Comparison of ENCODE assay signal across 26 cellular contexts in genomic region chr1:27878787-27879335, GRCh38. TPM values are rescaled to one million over a fixed set of nuclear protein-coding genes. Genes with fewer than 3 reads are reported as not detected.
DNase-seq lines count a peak whose midpoint lies in the region; ATAC-seq and TF ChIP-seq lines count a peak whose summit lies in the region.
"Had no signal": no experiment of that assay in that cellular context is flagged by ENCODE, and none has a peak within 500 bp of the region (broad histone marks: within the 10 kb centered on the region; RNA-seq: fewer than 3 reads in every experiment).

No MANE protein-coding gene starts in this region.

- no peaks in the 10 kb centered on the region for H3K9me2 ChIP-seq in OCI-LY7 (ENCODE audit: insufficient read depth, low read length)

- no peaks in the 10 kb centered on the region for H3K9me3 ChIP-seq in T-helper 17 cell (ENCODE audit: control insufficient read depth, low read length, poor library complexity, severe bottlenecking)
- H3K9me3 ChIP-seq in OCI-LY7 (ENCODE audit: low read length): no peaks in the 10 kb centered on the region
- H3K9me3 ChIP-seq: Peyer's patch, testis had no signal

- H2AFZ ChIP-seq in OCI-LY7 (ENCODE audit: low read length): no peak overlapping the region
- H2AFZ ChIP-seq: GM23248 had no signal

- no peak for ATAC-seq in natural killer cell
- no peak for ATAC-seq in natural killer cell treated with Interleukin-12 subunit alpha and Interleukin-12 subunit beta and Interleukin-15 and Interleukin-18, amount 100 ng/mL, for 72 hours
- no peak for ATAC-seq in T-helper 17 cell
- no peak for ATAC-seq in HG03457 (IDR thresholded peaks at IDR 0.05; ENCODE audit: unreplicated experiment)
- ATAC-seq: activated CD8-positive, alpha-beta memory T cell treated with anti-CD3 and anti-CD28 coated beads, Interleukin-2, amount 10 ng/mL, durations not matched to agents 7 days and 5 days had no signal

- H3K4me2 ChIP-seq in OCI-LY7 (ENCODE audit: low read length): no peak overlapping the region

- H3K27me3 Mint-ChIP-seq in natural killer cell (ENCODE audit: low read depth in 2 of 2) (no peaks in the 10 kb centered on the region), T-helper 17 cell (no peaks in the 10 kb centered on the region), nephron (ENCODE audit: low read depth) (peaks cover 4% of the 10 kb centered on the region)
- H3K27me3 Mint-ChIP-seq in natural killer cell treated with Interleukin-12 subunit alpha and Interleukin-12 subunit beta and Interleukin-15 and Interleukin-18, amount 100 ng/mL, for 72 hours: no peaks in the 10 kb centered on the region
- H3K27me3 Mint-ChIP-seq: activated CD8-positive, alpha-beta memory T cell treated with anti-CD3 and anti-CD28 coated beads, Interleukin-2, amount 10 ng/mL, durations not matched to agents 7 days and 5 days; activated naive CD8-positive, alpha-beta T cell treated with anti-CD3 and anti-CD28 coated beads, Interleukin-2, amount 10 ng/mL, durations not matched to agents 7 days and 5 days had no signal

- intact Hi-C loops in natural killer cell (cut with micrococcal nuclease): no loop called here
- intact Hi-C loops in OCI-LY7 (cut with micrococcal nuclease; ENCODE audit: unreplicated experiment): loop anchor here (10.0 kb wide), 1 partner anchor 196 kb away; no protein-coding TSS in a partner anchor

- peaks cover 36 to 67% of the 10 kb centered on the region in 2 donors for H3K4me1 Mint-ChIP-seq in natural killer cell
- peaks cover 26 to 40% of the 10 kb centered on the region in 2 donors for H3K4me1 Mint-ChIP-seq in natural killer cell treated with Interleukin-12 subunit alpha and Interleukin-12 subunit beta and Interleukin-15 and Interleukin-18, amount 100 ng/mL, for 72 hours (ENCODE audit: low read depth in 2 of 2)
- peaks cover 39% of the 10 kb centered on the region for H3K4me1 Mint-ChIP-seq in T-helper 17 cell
- H3K4me1 Mint-ChIP-seq in nephron: peaks cover 16% of the 10 kb centered on the region

- H3K4me3 Mint-ChIP-seq in natural killer cell (no peak overlapping the region), T-helper 17 cell (peak overlapping the region; percentile 7), nephron (no peak overlapping the region)
- H3K4me3 Mint-ChIP-seq in natural killer cell treated with Interleukin-12 subunit alpha and Interleukin-12 subunit beta and Interleukin-15 and Interleukin-18, amount 100 ng/mL, for 72 hours: no peak overlapping the region
- H3K4me3 Mint-ChIP-seq: activated CD8-positive, alpha-beta memory T cell treated with anti-CD3 and anti-CD28 coated beads, Interleukin-2, amount 10 ng/mL, durations not matched to agents 7 days and 5 days had no signal

- H3K9me3 Mint-ChIP-seq in natural killer cell (no peaks in the 10 kb centered on the region), nephron (no peaks in the 10 kb centered on the region)
- H3K9me3 Mint-ChIP-seq in natural killer cell treated with Interleukin-12 subunit alpha and Interleukin-12 subunit beta and Interleukin-15 and Interleukin-18, amount 100 ng/mL, for 72 hours: no peaks in the 10 kb centered on the region
- H3K9me3 Mint-ChIP-seq: activated naive CD8-positive, alpha-beta T cell treated with anti-CD3 and anti-CD28 coated beads, Interleukin-2, amount 10 ng/mL, durations not matched to agents 7 days and 5 days; activated T-helper 2 cell treated with anti-CD3 and anti-CD28 coated beads, Interferon-gamma antibody, Interleukin-2, Interleukin-4, amounts not matched to agents 10 μg/mL and 5 μg/mL and 100 μg/mL, durations not matched to agents 14 hours and 24 hours and 36 hours had no signal

- H3K27ac Mint-ChIP-seq in natural killer cell: peak overlapping the region; percentile 91 to 95
- peak overlapping the region in 1 of 2 donors; percentile 78 for H3K27ac Mint-ChIP-seq in natural killer cell treated with Interleukin-12 subunit alpha and Interleukin-12 subunit beta and Interleukin-15 and Interleukin-18, amount 100 ng/mL, for 72 hours
- peak overlapping the region; percentile 86 for H3K27ac Mint-ChIP-seq in T-helper 17 cell
- H3K27ac Mint-ChIP-seq in nephron: peak overlapping the region in 2 of 3 experiments; percentile 38 to 59

- CTCF ChIA-PET in OCI-LY7 (lab: Charles Lee; ENCODE audit: unreplicated experiment): no interaction called here

- TF ChIP-seq CTCF in natural killer cell (IDR thresholded peaks at IDR 0.05) (no peak), nephron (IDR thresholded peaks at IDR 0.05; ENCODE audit: unreplicated experiment in 3 of 3) (no peak), OCI-LY7 (conservative IDR thresholded peaks at IDR 0.05; ENCODE audit: low read length) (no peak)

- H3K36me3 ChIP-seq in OCI-LY7 (ENCODE audit: insufficient read depth, low read length): no peaks in the 10 kb centered on the region

- no peaks in the 10 kb centered on the region for H4K20me1 ChIP-seq in OCI-LY7 (ENCODE audit: insufficient read depth, low read length)

- H3K79me2 ChIP-seq in OCI-LY7 (ENCODE audit: insufficient read depth, low read depth, low read length): no peaks in the 10 kb centered on the region

- H3K4me3 ChIP-seq in OCI-LY7 (ENCODE audit: low read depth, low read length, poor library complexity, severe bottlenecking): no peak overlapping the region
- H3K4me3 ChIP-seq: GM23248, lung, Peyer's patch, testis had no signal

- POLR2A ChIA-PET in OCI-LY7 (lab: Charles Lee): interaction anchor here (0.7 kb wide), 2 partner anchors 196 to 287 kb away, joined by 3 to 6 read pairs; no protein-coding TSS in a partner anchor

- no peak overlapping the region for H3K27ac ChIP-seq in OCI-LY7 (ENCODE audit: low read depth, low read length, poor library complexity, severe bottlenecking)
- H3K27ac ChIP-seq: GM23248, Peyer's patch, testis had no signal

- H3K36me3 Mint-ChIP-seq in natural killer cell (peaks cover 18% of the 10 kb centered on the region), T-helper 17 cell (ENCODE audit: low read depth) (peaks cover 14% of the 10 kb centered on the region), nephron (ENCODE audit: low read depth) (no peaks in the 10 kb centered on the region)
- peaks cover 8% of the 10 kb centered on the region for H3K36me3 Mint-ChIP-seq in natural killer cell treated with Interleukin-12 subunit alpha and Interleukin-12 subunit beta and Interleukin-15 and Interleukin-18, amount 100 ng/mL, for 72 hours

- H3K4me1 ChIP-seq in OCI-LY7 (ENCODE audit: insufficient read depth, low read length, poor library complexity, severe bottlenecking): peaks cover 30% of the 10 kb centered on the region

- BruUV-seq in OCI-LY7 (replicated peaks; lab: Mats Ljungman, UMichigan): no TSS peak

- DNase-seq in natural killer cell (no peak), T-helper 17 cell (no peak), NCI-H82 treated with DMSO at 0.1 percent for 48 hours (lab: John Stamatoyannopoulos, UW; ENCODE audit: unreplicated experiment) (no peak), NCI-H510A (lab: John Stamatoyannopoulos, UW) (no peak), OCI-LY7 (ENCODE audit: low spot score) (no peak)
- DNase-seq in natural killer cell treated with Interleukin-12 subunit alpha and Interleukin-12 subunit beta and Interleukin-15 and Interleukin-18, amount 100 ng/mL, for 72 hours (ENCODE audit: low spot score): no peak
- DNase-seq: activated CD4-positive, alpha-beta T cell treated with anti-CD3 and anti-CD28 coated beads for 48 hours; activated CD8-positive, alpha-beta memory T cell treated with anti-CD3 and anti-CD28 coated beads, Interleukin-2, amount 10 ng/mL, durations not matched to agents 7 days and 5 days; EL; GM23248; Karpas-422; kidney; NCI-H1048; NCI-H187; NCI-H526; SIG-M5; stimulated activated CD4-positive, alpha-beta T cell treated with anti-CD3 and anti-CD28 coated beads, Interleukin-4, amount 100 ng/mL, for 1 hour; stimulated activated naive CD4-positive, alpha-beta T cell; testis had no signal

RNA-seq across cellular contexts. Expression of gene THEMIS2, which starts 6.5 kb away (rescaled TPM):
- total RNA-seq in natural killer cell (100 to 1,000 TPM; 104 to 234 (median 122) TPM), T-helper 17 cell (10 to 100 TPM; 33.6 to 72.0 TPM), OCI-LY7 (2022) (15.4 and 20.3 TPM in 2 replicates)
- 10 to 100 TPM; 38.4 to 51.9 TPM for total RNA-seq in natural killer cell treated with Interleukin-12 subunit alpha and Interleukin-12 subunit beta and Interleukin-15 and Interleukin-18, amount 100 ng/mL, for 72 hours
- total RNA-seq in OCI-LY7 (2014; rRNA removed; shearing (Covaris generic)): 0.98 and 4.1 TPM in 2 replicates

RNA-seq across cellular contexts. Expression of gene RPA2, which starts 35.5 kb away (rescaled TPM):
- total RNA-seq in natural killer cell (10 to 100 TPM; 40.6 to 60.1 (median 50.1) TPM), T-helper 17 cell (10 to 100 TPM; 21.3 to 33.3 TPM), OCI-LY7 (2022) (44.3 and 52.7 TPM in 2 replicates)
- 10 to 100 TPM; 54.7 to 79.8 TPM for total RNA-seq in natural killer cell treated with Interleukin-12 subunit alpha and Interleukin-12 subunit beta and Interleukin-15 and Interleukin-18, amount 100 ng/mL, for 72 hours
- 56.8 and 74.4 TPM in 2 replicates for total RNA-seq in OCI-LY7 (2014; rRNA removed; shearing (Covaris generic))

RNA-seq across cellular contexts. Expression of gene PPP1R8, which starts 48.3 kb away (rescaled TPM):
- total RNA-seq in natural killer cell: 10 to 100 TPM; 25.6 to 36.4 (median 28.0) TPM
- total RNA-seq in natural killer cell treated with Interleukin-12 subunit alpha and Interleukin-12 subunit beta and Interleukin-15 and Interleukin-18, amount 100 ng/mL, for 72 hours: 10 to 100 TPM; 65.1 to 69.7 TPM
- total RNA-seq in T-helper 17 cell: 10 to 100 TPM; 19.6 to 21.4 TPM
- total RNA-seq in OCI-LY7 (2014; rRNA removed; shearing (Covaris generic)): 71.3 and 72.4 TPM in 2 replicates
- total RNA-seq in OCI-LY7 (2022): 57.3 and 58.0 TPM in 2 replicates

RNA-seq across cellular contexts. Expression of gene SMPDL3B, which starts 55.9 kb away (rescaled TPM):
- under 1 TPM; 0.24 to 0.88 (median 0.75) TPM for total RNA-seq in natural killer cell
- total RNA-seq in natural killer cell treated with Interleukin-12 subunit alpha and Interleukin-12 subunit beta and Interleukin-15 and Interleukin-18, amount 100 ng/mL, for 72 hours: under 1 TPM; 0.33 to 0.95 TPM
- not detected for total RNA-seq in T-helper 17 cell
- total RNA-seq in OCI-LY7 (2014; rRNA removed; shearing (Covaris generic)): 0.19 and 0.39 TPM in 2 replicates
- not detected in 2 replicates for total RNA-seq in OCI-LY7 (2022)
- total RNA-seq: endothelial cell of umbilical vein, GM23248 had no signal
